In genomic region chr5:140221697-140222223, GRCh38 we compare ENCODE assay signal across 9 cellular contexts. TPM values are rescaled to one million over a fixed set of nuclear protein-coding genes. Genes with fewer than 3 reads are reported as not detected.
DNase-seq lines count a peak whose midpoint lies in the region; ATAC-seq and TF ChIP-seq lines count a peak whose summit lies in the region.
"Had no signal": no experiment of that assay in that cellular context is flagged by ENCODE, and none has a peak within 500 bp of the region (broad histone marks: within the 10 kb centered on the region; RNA-seq: fewer than 3 reads in every experiment).

No MANE protein-coding gene starts in this region.

- ATAC-seq in HG03196 (IDR thresholded peaks at IDR 0.05; ENCODE audit: unreplicated experiment) (peak; percentile 40), lung (ENCODE audit: insufficient read depth, low FRiP score) (no peak), GM19324 (IDR thresholded peaks at IDR 0.05; ENCODE audit: low FRiP score, unreplicated experiment) (no peak), HG03039 (IDR thresholded peaks at IDR 0.05; ENCODE audit: unreplicated experiment) (no peak)

- in situ Hi-C loops in astrocyte of the spinal cord (cut with HindIII; ENCODE audit: low sequenced_read_pairs), result no loop called here

- DNase-seq in AG20443 (ENCODE audit: low spot score) (peak; percentile 76), astrocyte of the spinal cord (ENCODE audit: low read depth, low spot score) (peak; percentile 81), lung (ENCODE audit: low spot score) (no peak), nucleus accumbens (lab: John Stamatoyannopoulos, UW) (no peak), NCI-H2107 treated with DMSO at 0.1 percent for 48 hours (lab: John Stamatoyannopoulos, UW; ENCODE audit: unreplicated experiment) (no peak)

- H3K9me3 ChIP-seq in lung (ENCODE audit: control insufficient read depth in 2 of 2, insufficient read depth in 1 of 2, low read length in 1 of 2), result no peaks in the 10 kb centered on the region
- H3K9me3 ChIP-seq: tibial nerve had no signal

- peak overlapping the region; percentile 35 to 93 for H3K27ac ChIP-seq in lung (ENCODE audit: low read depth in 1 of 2, low read length in 1 of 2)

- TF ChIP-seq CTCF in astrocyte of the spinal cord (IDR thresholded peaks at IDR 0.05; ENCODE audit: low read depth, low read length) (no peak), lung (IDR thresholded peaks at IDR 0.05; ENCODE audit: control extremely low read depth, extremely low read depth) (no peak)

- H3K27me3 ChIP-seq in lung (ENCODE audit: control insufficient read depth, insufficient read depth), result no peaks in the 10 kb centered on the region
- H3K27me3 ChIP-seq: tibial nerve had no signal

- no peaks in the 10 kb centered on the region for H3K36me3 ChIP-seq in lung (ENCODE audit: control insufficient read depth in 2 of 2, insufficient read depth in 2 of 2, low read length in 2 of 2)
- H3K36me3 ChIP-seq: tibial nerve had no signal

- WGBS in lung, 2 donors, result 78 to 84% methylated on average over 5 of the region's 5 CpGs

- peaks cover 25 to 45% of the 10 kb centered on the region in 2 donors for H3K4me1 ChIP-seq in lung (ENCODE audit: control insufficient read depth in 2 of 2, insufficient read depth in 2 of 2, low read length in 2 of 2)

- H3K4me3 ChIP-seq in astrocyte of the spinal cord (ENCODE audit: low read depth, low read length) (no peak overlapping the region), lung (no peak overlapping the region)
- H3K4me3 ChIP-seq: tibial nerve had no signal

RNA-seq across cellular contexts. Expression of gene CYSTM1, which starts 46.8 kb away (rescaled TPM):
- total RNA-seq in lung, result 100 to 1,000 TPM in 1 of 2 donors, 10 to 100 TPM in 1; 37.1 to 101 TPM
- 100 to 1,000 TPM; 114 to 274 TPM for polyA plus RNA-seq in lung

Comparison
In these comparisons a context has a peak if more than half of its experiments do, and no peak if none do; other contexts are left out.
1. DNase-seq: peak in AG20443 (single experiment) and astrocyte of the spinal cord (single experiment); none in lung (single experiment), nucleus accumbens (0 of 56) and NCI-H2107 treated with DMSO at 0.1 percent for 48 hours (single experiment).